13 cellular contexts compared by ENCODE assay signal in the genomic region with DNA sequence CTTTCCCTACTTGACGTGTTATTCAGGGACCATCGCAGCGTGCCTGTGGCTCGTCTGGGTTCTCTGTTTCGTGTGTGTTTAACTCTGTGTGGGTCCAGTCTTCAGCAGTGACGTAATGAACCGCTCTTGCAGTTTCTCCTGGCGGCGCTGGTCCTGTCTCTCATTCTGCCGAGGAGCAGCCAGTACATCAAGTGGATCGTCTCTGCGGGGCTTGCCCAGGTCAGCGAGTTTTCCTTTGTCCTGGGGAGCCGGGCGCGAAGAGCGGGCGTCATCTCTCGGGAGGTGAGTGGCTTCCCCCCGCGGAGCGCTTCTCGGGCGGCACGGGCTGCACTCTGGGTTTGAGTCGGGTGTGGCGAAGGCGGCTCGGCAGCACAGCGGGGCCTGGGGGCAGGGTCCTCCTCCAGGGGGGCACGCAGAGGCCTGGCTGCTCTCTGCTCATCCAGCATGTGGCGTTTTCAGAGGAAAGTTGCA. TPM values are rescaled to one million over a fixed set of nuclear protein-coding genes. Genes with fewer than 3 reads are reported as not detected.
DNase-seq lines count a peak whose midpoint lies in the region; ATAC-seq and TF ChIP-seq lines count a peak whose summit lies in the region.
"Had no signal": no experiment of that assay in that cellular context is flagged by ENCODE, and none has a peak within 500 bp of the region (broad histone marks: within the 10 kb centered on the region; RNA-seq: fewer than 3 reads in every experiment).

No MANE protein-coding gene starts in this region.

- peaks cover 45% of the 10 kb centered on the region for H3K79me2 ChIP-seq in mammary epithelial cell (ENCODE audit: insufficient read depth, low read length)

- H3K9me3 Mint-ChIP-seq in T-cell, result no peaks in the 10 kb centered on the region

- peaks cover 27% of the 10 kb centered on the region for H3K36me3 Mint-ChIP-seq in T-cell

- TF ChIP-seq POLR2A in breast epithelium (IDR thresholded peaks at IDR 0.05) (no peak), vagina (IDR thresholded peaks at IDR 0.05) (no peak)

- no TSS peak for BruUV-seq in mammary epithelial cell (replicated peaks; lab: Mats Ljungman, UMichigan)

- 96% methylated on average over 14 of the region's 32 CpGs for WGBS in mammary epithelial cell (ENCODE audit: low coverage, missing lambda C conversion rate)

- intact Hi-C loops in breast epithelium (cut with DNase I; ENCODE audit: low total_unique reads) (no loop called here), mammary epithelial cell (cut with micrococcal nuclease) (no loop called here), lower lobe of right lung (cut with DNase I) (no loop called here), vagina (cut with DNase I) (no loop called here)

- no peak for ATAC-seq in lower lobe of right lung
- no peak for ATAC-seq in T-cell (replicated peaks in 1 of 4)
- ATAC-seq: Panc1 had no signal

- H3K4me1 ChIP-seq in breast epithelium (peaks cover 5 to 8% of the 10 kb centered on the region in 2 donors), mammary epithelial cell (ENCODE audit: insufficient read depth, low read length) (peaks cover 6% of the 10 kb centered on the region), lower lobe of right lung (no peaks in the 10 kb centered on the region), vagina (peaks cover 38% of the 10 kb centered on the region)

- H3K4me1 Mint-ChIP-seq in T-cell, result peaks cover 4 to 10% (median 4%) of the 10 kb centered on the region in 3 donors

- POLR2A ChIA-PET in T-cell (lab: Charles Lee), result no interaction called here

- H3K36me3 ChIP-seq in breast epithelium (no peaks in the 10 kb centered on the region), mammary epithelial cell (ENCODE audit: insufficient read depth, low read length) (peaks cover 3% of the 10 kb centered on the region), lower lobe of right lung (peaks cover 60% of the 10 kb centered on the region), vagina (peaks cover 0 to 17% of the 10 kb centered on the region in 2 donors), brain microvascular endothelial cell (replicated peaks) (peaks cover 35% of the 10 kb centered on the region)

- no peaks in the 10 kb centered on the region for H4K20me1 ChIP-seq in mammary epithelial cell (ENCODE audit: insufficient read depth, low read length)

- no peaks in the 10 kb centered on the region for H3K9me3 ChIP-seq in breast epithelium
- H3K9me3 ChIP-seq in mammary epithelial cell (replicated peaks; ENCODE audit: insufficient read depth, low read length), result no peaks in the 10 kb centered on the region
- no peaks in the 10 kb centered on the region for H3K9me3 ChIP-seq in lower lobe of right lung
- no peaks in the 10 kb centered on the region for H3K9me3 ChIP-seq in vagina

- H3K4me3 ChIP-seq in breast epithelium (peak overlapping the region in 2 of 3 donors; percentile 11 to 31), mammary epithelial cell (replicated peaks in 1 of 3; ENCODE audit: insufficient read depth in 1 of 3, low read depth in 2 of 3, low read length in 3 of 3) (no peak overlapping the region), lower lobe of right lung (no peak overlapping the region), vagina (peak overlapping the region in 1 of 2 donors; percentile 18), brain microvascular endothelial cell (ENCODE audit: low read depth, low read length) (no peak overlapping the region)

- no peaks in the 10 kb centered on the region for H3K27me3 Mint-ChIP-seq in T-cell

- CTCF ChIA-PET in mammary epithelial cell (lab: Charles Lee; ENCODE audit: low non-redundant PET) (no interaction called here), T-cell (lab: Charles Lee) (no interaction called here)

- no peak overlapping the region for H3K9ac ChIP-seq in mammary epithelial cell (ENCODE audit: insufficient read depth, low read length)

- H3K27ac Mint-ChIP-seq in T-cell, result no peak overlapping the region

- DNase-seq in breast epithelium (ENCODE audit: low spot score in 2 of 2), result peak in 1 of 2 donors; percentile 49
- no peak for DNase-seq in mammary epithelial cell
- peak; percentile 88 for DNase-seq in cerebellum (ENCODE audit: low spot score)
- peak; percentile 38 for DNase-seq in lower lobe of right lung
- peak; percentile 69 to 72 for DNase-seq in vagina (ENCODE audit: extremely low spot score in 2 of 2)
- DNase-seq in T-cell, result no peak
- no peak for DNase-seq in COLO829 (ENCODE audit: low spot score)
- no peak for DNase-seq in brain microvascular endothelial cell
- DNase-seq: kidney glomerular epithelial cell; NCI-H1694; occipital lobe; stimulated activated CD4-positive, alpha-beta T cell treated with anti-CD3 and anti-CD28 coated beads, Interleukin-4, amount 100 ng/mL, for 1 hour had no signal

- no peak for TF ChIP-seq CTCF in breast epithelium (IDR thresholded peaks at IDR 0.05)
- TF ChIP-seq CTCF in mammary epithelial cell (conservative IDR thresholded peaks at IDR 0.05 in 1 of 2, IDR thresholded peaks at IDR 0.05 in 1 of 2; ENCODE audit: extremely low read depth in 1 of 2, insufficient read depth in 1 of 2, low read depth in 1 of 2, low read length in 2 of 2), result no peak
- no peak for TF ChIP-seq CTCF in lower lobe of right lung (IDR thresholded peaks at IDR 0.05)
- no peak for TF ChIP-seq CTCF in vagina (IDR thresholded peaks at IDR 0.05)
- TF ChIP-seq CTCF in brain microvascular endothelial cell (IDR thresholded peaks at IDR 0.05; ENCODE audit: low read depth, low read length, missing control alignments), result no peak

- no peak overlapping the region for H2AFZ ChIP-seq in mammary epithelial cell (ENCODE audit: low read depth, low read length)

- dilution Hi-C loops in mammary epithelial cell (cut with HindIII; ENCODE audit: low sequenced_read_pairs), result no loop called here

- H3K27me3 ChIP-seq in breast epithelium (no peaks in the 10 kb centered on the region), mammary epithelial cell (ENCODE audit: insufficient read depth, low read length) (no peaks in the 10 kb centered on the region), lower lobe of right lung (ENCODE audit: low read depth) (no peaks in the 10 kb centered on the region), vagina (no peaks in the 10 kb centered on the region), brain microvascular endothelial cell (replicated peaks) (no peaks in the 10 kb centered on the region)

- H3K4me3 Mint-ChIP-seq in T-cell, result no peak overlapping the region

- in situ Hi-C loops in mammary epithelial cell (cut with MboI; ENCODE audit: low sequenced_read_pairs in 2 of 2), result no loop called here
- in situ Hi-C loops in brain microvascular endothelial cell (cut with HindIII; ENCODE audit: low pct_ligation_motif_present, low sequenced_read_pairs), result no loop called here

- H3K27ac ChIP-seq in breast epithelium (peak overlapping the region in 1 of 2 donors; percentile 84), mammary epithelial cell (ENCODE audit: insufficient read depth, low read depth, low read length) (no peak overlapping the region), lower lobe of right lung (no peak overlapping the region), vagina (peak overlapping the region; percentile 48), brain microvascular endothelial cell (no peak overlapping the region)

- no peak overlapping the region for H3K4me2 ChIP-seq in mammary epithelial cell (ENCODE audit: insufficient read depth, low read depth, low read length)

RNA-seq across cellular contexts. Expression of a gene that starts 36.3 kb away (rescaled TPM):
- total RNA-seq in breast epithelium (10 to 100 TPM; 31.8 to 34.0 (median 33.3) TPM), mammary epithelial cell (100 to 1,000 TPM in 1 of 2 donors, 10 to 100 TPM in 1; 57.8 to 115 TPM), cerebellum (33.9 TPM), lower lobe of right lung (47.0 TPM), vagina (40.0 TPM), T-cell (10 to 100 TPM; 25.8 to 38.3 (median 34.1) TPM)
- polyA plus RNA-seq in mammary epithelial cell, result 136 TPM
- 112 TPM for polyA minus RNA-seq in mammary epithelial cell

RNA-seq across cellular contexts. Expression of a gene that starts 57.7 kb away (rescaled TPM):
- total RNA-seq in breast epithelium (10 to 100 TPM; 15.8 to 22.4 (median 16.4) TPM), mammary epithelial cell (10 to 100 TPM; 11.3 to 21.6 TPM), cerebellum (44.5 TPM), lower lobe of right lung (16.8 TPM), vagina (13.3 TPM), T-cell (10 to 100 TPM; 18.7 to 27.7 (median 25.3) TPM)
- 6.4 TPM for polyA plus RNA-seq in mammary epithelial cell
- polyA minus RNA-seq in mammary epithelial cell, result 2.6 TPM

Comparison
In these comparisons a context has a peak if more than half of its experiments do, and no peak if none do; other contexts are left out.
1. H3K4me3 ChIP-seq: peak in breast epithelium (2 of 3); none in mammary epithelial cell (0 of 3), lower lobe of right lung (single experiment) and brain microvascular endothelial cell (single experiment).
2. DNase-seq: peak in cerebellum (single experiment), lower lobe of right lung (single experiment) and vagina (2 of 2); none in mammary epithelial cell (single experiment), T-cell (0 of 34), COLO829 (single experiment) and brain microvascular endothelial cell (single experiment).